7 cellular contexts compared by ENCODE assay signal in genomic region chr13:69857188-69857821, GRCh38.
DNase-seq lines count a peak whose midpoint lies in the region; ATAC-seq, FAIRE-seq and TF ChIP-seq lines count a peak whose summit lies in the region.

No MANE protein-coding gene starts in this region.

- no peak overlapping the region for H2AFZ ChIP-seq in HCT116 (ENCODE audit: low read depth, low read length, poor library complexity, severe bottlenecking)

- no peak overlapping the region for H3K9ac ChIP-seq in HCT116 (ENCODE audit: low read length)

- peak; percentile 64 for TF ChIP-seq RAD21 in HCT116 (IDR thresholded peaks at IDR 0.05; ENCODE audit: low read depth)

- H3K36me3 ChIP-seq in HCT116 (ENCODE audit: control insufficient read depth in 1 of 2, insufficient read depth in 2 of 2, low read length in 2 of 2) (no peaks in the 10 kb centered on the region), RWPE2 (ENCODE audit: low read depth) (no peaks in the 10 kb centered on the region), small intestine (ENCODE audit: control insufficient read depth in 2 of 2, insufficient read depth in 2 of 2, low read length in 2 of 2) (no peaks in the 10 kb centered on the region)

- peak; percentile 30 to 81 (median 44); a peak in 4 of 6 replicates for TF ChIP-seq CTCF in HCT116 (IDR thresholded peaks at IDR 0.05 in 2 of 3, conservative IDR thresholded peaks at IDR 0.05 in 1 of 3; ENCODE audit: borderline replicate concordance in 1 of 3, insufficient read depth in 1 of 3, low read depth in 2 of 3, low read length in 2 of 3)
- TF ChIP-seq CTCF in RWPE2 (IDR thresholded peaks at IDR 0.05; ENCODE audit: poor library complexity, severe bottlenecking), result peak; percentile 80

- no peak overlapping the region for H3K27ac ChIP-seq in HCT116 (ENCODE audit: low read depth, low read length)
- H3K27ac ChIP-seq in RWPE2 (ENCODE audit: poor library complexity, severe bottlenecking), result no peak overlapping the region
- H3K27ac ChIP-seq in small intestine (ENCODE audit: low read depth in 1 of 2, low read length in 1 of 2), result no peak overlapping the region

- H3K9me2 ChIP-seq in HCT116 (ENCODE audit: insufficient read depth), result no peaks in the 10 kb centered on the region

- no TSS peak for BruUV-seq in HCT116 (replicated peaks; lab: Mats Ljungman, UMichigan)

- WGBS in small intestine, 3 donors, result 2 to 5% (median 3%) methylated on average over 4 of the region's 4 CpGs

- FAIRE-seq in GM12891 (lab: Jason Lieb, UNC), result peak; percentile 73
- FAIRE-seq in small intestine (lab: Jason Lieb, UNC), result no peak

- H3K4me1 ChIP-seq in HCT116 (ENCODE audit: control insufficient read depth in 1 of 2, insufficient read depth in 2 of 2, low read length in 2 of 2), result no peaks in the 10 kb centered on the region
- no peaks in the 10 kb centered on the region for H3K4me1 ChIP-seq in RWPE2 (ENCODE audit: insufficient read depth, poor library complexity, severe bottlenecking)
- H3K4me1 ChIP-seq in small intestine (ENCODE audit: control insufficient read depth in 2 of 2, insufficient read depth in 1 of 2, low read depth in 1 of 2, low read length in 1 of 2), result no peaks in the 10 kb centered on the region

- H3K4me3 ChIP-seq in HCT116 (replicated peaks in 1 of 2; ENCODE audit: low read depth in 1 of 2, low read length in 2 of 2) (no peak overlapping the region), RWPE2 (ENCODE audit: severe bottlenecking) (no peak overlapping the region), small intestine (ENCODE audit: low read depth in 1 of 2, low read length in 2 of 2) (no peak overlapping the region)

- CTCF ChIA-PET in HCT116 (lab: Charles Lee), result no interaction called here

- TF ChIP-seq POLR2A in GM12891 (IDR thresholded peaks at IDR 0.05; ENCODE audit: low read depth, low read length), result no peak
- no peak for TF ChIP-seq POLR2A in HCT116 (IDR thresholded peaks at IDR 0.05; ENCODE audit: borderline replicate concordance, extremely low read depth, insufficient read depth, insufficient read length)

- POLR2A ChIA-PET in HCT116 (lab: Charles Lee), result no interaction called here

- no peak overlapping the region for H3K4me2 ChIP-seq in HCT116 (ENCODE audit: low read length)

- RAD21 ChIA-PET in HCT116 (lab: Charles Lee; ENCODE audit: low non-redundant PET in 1 of 2, low total read pairs in 2 of 2, uncharacterized antibody in 2 of 2, unreplicated experiment in 2 of 2), result no interaction called here

- no peak for DNase-seq in GM12891 (ENCODE audit: insufficient read length, low spot score)
- DNase-seq in HCT116 (ENCODE audit: low read depth, low spot score), result peak; percentile 45
- peak; percentile 14 for DNase-seq in M059J (ENCODE audit: low read depth)
- no peak for DNase-seq in RWPE2 (ENCODE audit: low spot score)
- DNase-seq in fibroblast of peridontal ligament (ENCODE audit: extremely low read depth), result peak; percentile 1
- DNase-seq in small intestine, result peak; percentile 57
- no peak for DNase-seq in germinal center (ENCODE audit: low spot score)

- H3K27me3 ChIP-seq in HCT116 (ENCODE audit: insufficient read depth, low read length), result no peaks in the 10 kb centered on the region
- no peaks in the 10 kb centered on the region for H3K27me3 ChIP-seq in RWPE2 (ENCODE audit: insufficient read depth, poor library complexity, severe bottlenecking)
- H3K27me3 ChIP-seq in small intestine (ENCODE audit: control insufficient read depth in 2 of 2, insufficient read depth in 2 of 2, low read length in 2 of 2), result no peaks in the 10 kb centered on the region

- intact Hi-C loops in HCT116 (cut with micrococcal nuclease), result loop anchor here (1.0 to 10.0 kb wide), 3 partner anchors 283 to 710 kb away; no protein-coding TSS in a partner anchor

- peak; percentile 87 for ATAC-seq in HCT116
- peak; percentile 51; the same call in 2 of the 3 replicates for ATAC-seq in RWPE2 (ENCODE audit: low read depth)

- H4K20me1 ChIP-seq in HCT116 (ENCODE audit: insufficient read depth), result no peaks in the 10 kb centered on the region

- H3K79me2 ChIP-seq in HCT116 (ENCODE audit: insufficient read depth, low read length), result no peaks in the 10 kb centered on the region

- H3K9me3 ChIP-seq in HCT116 (ENCODE audit: control insufficient read depth in 1 of 2, insufficient read depth in 1 of 2, low read depth in 1 of 2, low read length in 2 of 2) (0 out of 4 replicates have a peak, but pooled peaks cover 0 to 3% of the 10 kb centered on the region in 2 experiments), RWPE2 (ENCODE audit: severe bottlenecking) (no peaks in the 10 kb centered on the region), small intestine (ENCODE audit: control insufficient read depth, low read depth) (no peaks in the 10 kb centered on the region)

TF ChIP-seq in GM12891, 5 proteins besides CTCF, POLR2A, EP300 and RAD21:
- no peak for TF ChIP-seq POLR2AphosphoS5 (IDR thresholded peaks at IDR 0.05; ENCODE audit: low read depth, low read length)
- TF ChIP-seq PAX5 (IDR thresholded peaks at IDR 0.05; ENCODE audit: insufficient read depth, low read length, severe bottlenecking), result no peak

TF ChIP-seq in HCT116, 20 proteins besides CTCF, POLR2A, EP300 and RAD21:
- no peak for TF ChIP-seq ZBTB33 (IDR thresholded peaks at IDR 0.05; ENCODE audit: extremely low read depth, insufficient replicate concordance, low read length)
- no peak for TF ChIP-seq CBX3 (IDR thresholded peaks at IDR 0.05; ENCODE audit: low read depth)
- TF ChIP-seq ZNF274 (IDR thresholded peaks at IDR 0.05; ENCODE audit: low read depth, low read length), result no peak
- TF ChIP-seq EZH2phosphoT487 (IDR thresholded peaks at IDR 0.05; ENCODE audit: borderline replicate concordance), result no peak
- TF ChIP-seq SP1 (IDR thresholded peaks at IDR 0.05; ENCODE audit: low read depth), result no peak
- no peak for TF ChIP-seq MAX (IDR thresholded peaks at IDR 0.05)
- TF ChIP-seq ATF3 (IDR thresholded peaks at IDR 0.05), result no peak
- no peak for TF ChIP-seq SIN3A (IDR thresholded peaks at IDR 0.05; ENCODE audit: low read depth)
- no peak for TF ChIP-seq FOSL1 (IDR thresholded peaks at IDR 0.05; ENCODE audit: low read depth)
- no peak for TF ChIP-seq ZFX (IDR thresholded peaks at IDR 0.05)
- no peak for TF ChIP-seq REST (IDR thresholded peaks at IDR 0.05; ENCODE audit: low read depth)
- no peak for TF ChIP-seq TCF7L2 (IDR thresholded peaks at IDR 0.05; ENCODE audit: borderline replicate concordance, extremely low read depth, insufficient read depth, insufficient read length)
- no peak for TF ChIP-seq POLR2AphosphoS5 (IDR thresholded peaks at IDR 0.05; ENCODE audit: low read depth, low read length)

Comparison
In these comparisons a context has a peak if more than half of its experiments do, and no peak if none do; other contexts are left out.
1. DNase-seq: peak in HCT116 (single experiment), M059J (single experiment), fibroblast of peridontal ligament (single experiment) and small intestine (single experiment); none in GM12891 (single experiment), RWPE2 (single experiment) and germinal center (single experiment).